30 cellular contexts compared by ENCODE assay signal in the genomic region with DNA sequence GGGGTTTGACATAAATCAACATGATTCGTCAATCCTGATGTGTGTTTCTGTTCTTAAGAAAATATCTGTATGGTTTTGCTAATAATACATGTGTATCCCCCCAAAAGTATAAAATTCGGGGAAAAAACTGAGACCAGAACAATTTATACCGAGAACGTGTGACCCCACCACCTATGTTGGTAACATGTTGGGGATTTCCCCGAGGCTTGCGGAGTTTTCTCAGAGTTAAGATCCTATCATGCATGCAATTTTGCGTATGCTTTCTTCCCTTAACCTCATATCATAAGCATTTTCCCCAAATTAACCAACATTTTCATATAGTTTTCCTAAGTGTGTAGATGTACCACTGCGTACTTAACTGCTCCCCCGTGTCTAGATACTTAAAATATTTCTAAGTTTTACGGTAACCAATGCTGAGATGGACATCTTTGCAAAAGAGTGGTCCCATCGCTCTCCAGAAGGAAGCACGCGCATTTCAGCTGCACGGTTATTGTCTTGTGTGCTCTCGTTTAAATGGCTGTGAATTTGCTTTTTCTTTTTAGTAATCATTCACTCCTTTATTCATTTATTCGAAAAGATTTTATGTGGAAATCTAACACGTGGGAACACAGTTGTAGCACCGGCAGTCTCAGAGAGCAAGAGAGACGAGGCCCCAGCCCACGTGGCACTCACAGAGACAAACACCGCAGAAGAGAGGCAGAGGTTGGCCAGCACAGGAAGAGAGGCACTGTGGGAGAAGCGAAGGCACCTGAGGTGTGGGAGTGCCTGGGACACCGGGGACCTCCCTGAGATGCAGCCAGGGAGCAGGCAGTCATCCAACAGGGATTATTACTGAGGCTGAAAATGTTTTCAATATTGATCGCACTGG. TPM values are rescaled to one million over a fixed set of nuclear protein-coding genes. Genes with fewer than 3 reads are reported as not detected.
DNase-seq lines count a peak whose midpoint lies in the region; ATAC-seq and TF ChIP-seq lines count a peak whose summit lies in the region.
"Had no signal": no experiment of that assay in that cellular context is flagged by ENCODE, and none has a peak within 500 bp of the region (broad histone marks: within the 10 kb centered on the region; RNA-seq: fewer than 3 reads in every experiment).

No MANE protein-coding gene starts in this region.

- H3K4me3 Mint-ChIP-seq in immature natural killer cell, result peak overlapping the region in 3 of 5 donors; percentile 5 to 46 (median 8)
- H3K4me3 Mint-ChIP-seq: activated naive CD8-positive, alpha-beta T cell; CD8-positive, alpha-beta memory T cell; GM23338; nephron progenitor cell; type B pancreatic cell had no signal

- no peak for TF ChIP-seq CTCF in OCI-LY3 (IDR thresholded peaks at IDR 0.05; ENCODE audit: low read depth, low read length)
- TF ChIP-seq CTCF in spleen (IDR thresholded peaks at IDR 0.05 in 8 of 11, conservative IDR thresholded peaks at IDR 0.05 in 3 of 11), result no peak

- peaks cover 0 to 11% (median 1%) of the 10 kb centered on the region in 6 donors for H3K9me3 Mint-ChIP-seq in immature natural killer cell

- H3K27ac ChIP-seq in OCI-LY3 (ENCODE audit: low read length) (peak overlapping the region; percentile 2; the same call in 1 of the 2 replicates), spleen (peak overlapping the region in 1 of 8 donors; percentile 2)
- H3K27ac ChIP-seq: breast epithelium, gastroesophageal sphincter, VCaP had no signal

- no peak for TF ChIP-seq POLR2A in spleen (IDR thresholded peaks at IDR 0.05)

- no peak overlapping the region for H2AFZ ChIP-seq in OCI-LY3 (ENCODE audit: low read depth, low read length)
- H2AFZ ChIP-seq: GM23338 had no signal

- no peaks in the 10 kb centered on the region for H3K79me2 ChIP-seq in OCI-LY3 (ENCODE audit: low read length)

- DNase-seq in immature natural killer cell (no peak), spleen (peak; percentile 75), SW480 (ENCODE audit: low spot score) (no peak)
- DNase-seq: activated CD4-positive, alpha-beta T cell treated with anti-CD3 and anti-CD28 coated beads for 4 hours; activated CD8-positive, alpha-beta memory T cell treated with anti-CD3 and anti-CD28 coated beads for 24 hours; activated T-cell treated with anti-CD3 and anti-CD28 coated beads for 4 hours; CD8-positive, alpha-beta memory T cell; EL; NCI-H1092 treated with DMSO at 0.1 percent for 48 hours; NCI-H187; NCI-H2171; NCI-H510A treated with DMSO at 0.1 percent for 48 hours; nephron progenitor cell; SHP77 treated with DMSO at 0.1 percent for 48 hours; stimulated activated naive CD4-positive, alpha-beta T cell; SW 1271; T-helper 9 cell had no signal

- peaks cover 39% of the 10 kb centered on the region for H3K4me1 ChIP-seq in OCI-LY3 (ENCODE audit: low read length)
- H3K4me1 ChIP-seq in spleen, result peaks cover 13 to 38% (median 21%) of the 10 kb centered on the region in 6 donors
- H3K4me1 ChIP-seq: breast epithelium had no signal

- peak; percentile 33 for ATAC-seq in GM18858 (IDR thresholded peaks at IDR 0.05; ENCODE audit: unreplicated experiment)
- no peak for ATAC-seq in GM21526 (IDR thresholded peaks at IDR 0.05; ENCODE audit: low FRiP score, unreplicated experiment)
- ATAC-seq in GM21619 (IDR thresholded peaks at IDR 0.05; ENCODE audit: unreplicated experiment), result no peak
- ATAC-seq in GM19035 (IDR thresholded peaks at IDR 0.05; ENCODE audit: unreplicated experiment), result no peak
- ATAC-seq: gastroesophageal sphincter, GM23338 had no signal

- H3K27me3 Mint-ChIP-seq in immature natural killer cell (ENCODE audit: low read depth in 3 of 3), result peaks cover 2 to 9% (median 4%) of the 10 kb centered on the region in 3 donors

- H3K27ac Mint-ChIP-seq in immature natural killer cell, result peak overlapping the region in 1 of 6 donors; percentile 21
- H3K27ac Mint-ChIP-seq: activated naive CD8-positive, alpha-beta T cell; CD8-positive, alpha-beta memory T cell; GM23338; nephron progenitor cell; type B pancreatic cell had no signal

- no peak overlapping the region; the same call in 1 of the 2 replicates for H3K9ac ChIP-seq in OCI-LY3 (ENCODE audit: low read length)

- H4K20me1 ChIP-seq in OCI-LY3 (ENCODE audit: insufficient read depth, low read length), result no peaks in the 10 kb centered on the region

- H3K36me3 ChIP-seq in OCI-LY3 (replicated peaks; ENCODE audit: low read depth, low read length), result no peaks in the 10 kb centered on the region
- H3K36me3 ChIP-seq in spleen, result no peaks in the 10 kb centered on the region
- H3K36me3 ChIP-seq: breast epithelium, gastroesophageal sphincter had no signal

- no peaks in the 10 kb centered on the region for H3K36me3 Mint-ChIP-seq in immature natural killer cell
- H3K36me3 Mint-ChIP-seq: activated naive CD8-positive, alpha-beta T cell; CD8-positive, alpha-beta memory T cell; type B pancreatic cell had no signal

- no peaks in the 10 kb centered on the region for H3K9me3 ChIP-seq in OCI-LY3 (ENCODE audit: insufficient read depth, low read length)
- H3K9me3 ChIP-seq in spleen, result peaks cover 0 to 6% (median 0%) of the 10 kb centered on the region in 8 donors
- H3K9me3 ChIP-seq: gastroesophageal sphincter had no signal

- 73 to 79% (median 79%) methylated on average over 24 of the region's 24 CpGs for WGBS in spleen, 5 donors

- intact Hi-C loops in spleen (cut with DNase I; ENCODE audit: low total_unique reads), result no loop called here

- H3K27me3 ChIP-seq in OCI-LY3 (ENCODE audit: low read depth, low read length) (peaks cover 60% of the 10 kb centered on the region), spleen (replicated peaks in 1 of 7) (peaks cover 0 to 42% (median 9%) of the 10 kb centered on the region in 7 donors)

- peak overlapping the region; percentile 79 for H3K4me2 ChIP-seq in OCI-LY3 (ENCODE audit: low read length)
- H3K4me2 ChIP-seq: GM23338 had no signal

- peaks cover 25 to 27% of the 10 kb centered on the region in 2 donors for H3K4me1 Mint-ChIP-seq in immature natural killer cell

- H3K4me3 ChIP-seq in OCI-LY3 (ENCODE audit: low read length), result peak overlapping the region; percentile 54
- H3K4me3 ChIP-seq in spleen, result no peak overlapping the region
- H3K4me3 ChIP-seq: breast epithelium, gastroesophageal sphincter, GM23338, lung had no signal

RNA-seq across cellular contexts. Expression of gene IRF4, which starts 13.2 kb away (rescaled TPM):
- polyA plus RNA-seq in immature natural killer cell (under 1 TPM; 0.41 to 0.98 (median 0.51) TPM), spleen (10 to 100 TPM in 2 of 3 donors, 1 to 10 TPM in 1; 8.7 to 11.9 (median 11.2) TPM)
- total RNA-seq in spleen, result 10 to 100 TPM; 39.2 to 91.3 (median 52.0) TPM
- polyA plus RNA-seq: BJ had no signal

Comparison
In these comparisons a context has a peak if more than half of its experiments do, and no peak if none do; other contexts are left out.
1. RNA of gene IRF4, which starts 13.2 kb away (polyA plus RNA-seq): 8.7 to 11.9 TPM in spleen; 0.41 to 0.98 TPM in immature natural killer cell; every median in the first group is over 4 times any median in the second.